Comparison of ENCODE assay signal across 18 cellular contexts in the genomic region with DNA sequence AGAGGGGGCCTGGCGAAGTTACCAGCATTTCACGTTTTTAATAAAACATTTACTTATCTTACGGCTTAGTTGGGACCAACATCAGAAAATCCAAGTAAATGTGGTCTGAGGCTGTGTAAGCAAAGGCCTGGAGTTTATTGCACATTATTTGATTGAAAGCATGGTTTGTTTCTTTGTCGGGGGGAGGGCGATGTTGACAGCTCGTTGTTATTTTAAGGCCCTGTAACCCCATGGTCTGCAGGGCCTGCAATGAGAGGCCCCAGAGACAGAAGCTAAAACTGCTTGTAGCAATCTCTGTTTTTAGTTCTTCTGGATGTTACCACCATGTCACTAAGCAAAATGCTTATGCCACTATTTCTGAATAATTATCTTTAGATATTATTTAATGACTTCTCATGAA.
DNase-seq lines count a peak whose midpoint lies in the region; ATAC-seq, FAIRE-seq and TF ChIP-seq lines count a peak whose summit lies in the region.
"Had no signal": no experiment of that assay in that cellular context is flagged by ENCODE, and none has a peak within 500 bp of the region (broad histone marks: within the 10 kb centered on the region; RNA-seq: fewer than 3 reads in every experiment).

No MANE protein-coding gene starts in this region.

- no peaks in the 10 kb centered on the region for H3K9me3 ChIP-seq in right cardiac atrium (ENCODE audit: control insufficient read depth, low read length)
- H3K9me3 ChIP-seq in endothelial cell of umbilical vein (replicated peaks; ENCODE audit: control insufficient read depth, insufficient read depth, low read length): no peaks in the 10 kb centered on the region
- H3K9me3 ChIP-seq in smooth muscle cell (replicated peaks; ENCODE audit: low read depth): no peaks in the 10 kb centered on the region

- no peaks in the 10 kb centered on the region for H3K4me1 ChIP-seq in right cardiac atrium (ENCODE audit: control insufficient read depth, insufficient read depth, low read length)
- H3K4me1 ChIP-seq in endothelial cell of umbilical vein (ENCODE audit: control insufficient read depth, extremely low read depth, insufficient read depth, low read length): no peaks in the 10 kb centered on the region
- peaks cover 17% of the 10 kb centered on the region for H3K4me1 ChIP-seq in smooth muscle cell (ENCODE audit: low read depth)

- peaks cover 7% of the 10 kb centered on the region for H3F3A ChIP-seq in smooth muscle cell (ENCODE audit: low read depth)

- intact Hi-C loops in Right ventricle myocardium superior (cut with DNase I) (no loop called here), right cardiac atrium (cut with DNase I) (no loop called here), endothelial cell of umbilical vein (cut with micrococcal nuclease) (no loop called here)

- no peak overlapping the region for H3K27ac ChIP-seq in right cardiac atrium (ENCODE audit: low read length)
- H3K27ac ChIP-seq in endothelial cell of umbilical vein (ENCODE audit: insufficient read depth, low read depth, low read length): no peak overlapping the region
- peak overlapping the region; percentile 68 for H3K27ac ChIP-seq in smooth muscle cell (ENCODE audit: low read depth)

- DNase-seq in Right ventricle myocardium superior: no peak
- DNase-seq in right cardiac atrium: no peak
- no peak for DNase-seq in endothelial cell of umbilical vein (ENCODE audit: low read depth, low spot score)
- no peak for DNase-seq in smooth muscle cell (lab: John Stamatoyannopoulos, UW; ENCODE audit: unreplicated experiment)
- DNase-seq in putamen (ENCODE audit: low spot score): no peak
- DNase-seq in NCI-H2081 (lab: John Stamatoyannopoulos, UW): no peak
- DNase-seq: 8988T; CD4-positive, alpha-beta memory T cell; Kasumi-1; NCI-H1417; NCI-H187 treated with DMSO at 0.1 percent for 48 hours; NCI-H2171; NCI-H446; NK-92 treated with Interleukin-12 subunit alpha and Interleukin-12 subunit beta, amount 100 ng/mL, for 24 hours; RPMI8226 had no signal

- BruUV-seq in endothelial cell of umbilical vein (replicated peaks; lab: Mats Ljungman, UMichigan): no TSS peak

- H2AFZ ChIP-seq in endothelial cell of umbilical vein (ENCODE audit: low read depth, low read length) (no peak overlapping the region), smooth muscle cell (ENCODE audit: low read depth) (no peak overlapping the region)

- H3K27me3 Mint-ChIP-seq in nephron (ENCODE audit: low read depth): no peaks in the 10 kb centered on the region

- peak; percentile 59 for ATAC-seq in Right ventricle myocardium superior (ENCODE audit: poor library complexity)
- ATAC-seq in right cardiac atrium: no peak
- no peak for ATAC-seq in HG03354 (IDR thresholded peaks at IDR 0.05; ENCODE audit: poor library complexity, severe bottlenecking, unreplicated experiment)

- H3K4me3 ChIP-seq in right cardiac atrium (ENCODE audit: low read length): no peak overlapping the region
- H3K4me3 ChIP-seq in endothelial cell of umbilical vein (replicated peaks in 1 of 3; ENCODE audit: insufficient read depth in 1 of 3, low read depth in 1 of 3, low read length in 3 of 3): no peak overlapping the region
- no peak overlapping the region for H3K4me3 ChIP-seq in smooth muscle cell

- H3K27ac Mint-ChIP-seq in nephron: peak overlapping the region in 2 of 3 experiments; percentile 49 to 50
- H3K27ac Mint-ChIP-seq: CD4-positive, alpha-beta memory T cell had no signal

- no peak for FAIRE-seq in endothelial cell of umbilical vein (lab: Jason Lieb, UNC)
- FAIRE-seq: GM19239 had no signal

- no peaks in the 10 kb centered on the region for H3K9me3 Mint-ChIP-seq in nephron

- dilution Hi-C loops in endothelial cell of umbilical vein (cut with MboI; ENCODE audit: extremely low pct_ligation_motif_present, low sequenced_read_pairs): no loop called here

- TF ChIP-seq CTCF in endothelial cell of umbilical vein (IDR thresholded peaks at IDR 0.05; ENCODE audit: extremely low read depth in 1 of 2, insufficient read depth in 1 of 2, low read depth in 1 of 2, low read length in 2 of 2) (no peak), nephron (IDR thresholded peaks at IDR 0.05; ENCODE audit: unreplicated experiment in 3 of 3) (no peak), smooth muscle cell (IDR thresholded peaks at IDR 0.05; ENCODE audit: borderline replicate concordance, insufficient read depth, poor library complexity, severe bottlenecking) (no peak)

- H3K4me1 Mint-ChIP-seq in nephron: peaks cover 12% of the 10 kb centered on the region

- TF ChIP-seq POLR2A in endothelial cell of umbilical vein (IDR thresholded peaks at IDR 0.05; ENCODE audit: low read depth, low read length): peak; percentile 28

- H3K9ac ChIP-seq in endothelial cell of umbilical vein (replicated peaks; ENCODE audit: extremely low read depth, insufficient read depth, low read length): no peak overlapping the region
- H3K9ac ChIP-seq in smooth muscle cell (ENCODE audit: low read depth): no peak overlapping the region

- CTCF ChIA-PET in endothelial cell of umbilical vein (lab: Charles Lee): interaction anchor here (1.0 to 5.0 kb wide), 4 partner anchors 12 to 90 kb away, joined by 3 to 24 read pairs (median 4); a partner anchor contains a TSS

- no peaks in the 10 kb centered on the region for H3K27me3 ChIP-seq in right cardiac atrium (ENCODE audit: control insufficient read depth, insufficient read depth)
- H3K27me3 ChIP-seq in endothelial cell of umbilical vein (ENCODE audit: control insufficient read depth in 2 of 2, insufficient read depth in 2 of 2, low read length in 2 of 2): no peaks in the 10 kb centered on the region
- no peaks in the 10 kb centered on the region for H3K27me3 ChIP-seq in smooth muscle cell (ENCODE audit: low read depth)

- H3K4me3 Mint-ChIP-seq in nephron: no peak overlapping the region
- H3K4me3 Mint-ChIP-seq: CD4-positive, alpha-beta memory T cell had no signal

- H4K20me1 ChIP-seq in endothelial cell of umbilical vein (replicated peaks; ENCODE audit: control insufficient read depth, extremely low read depth, insufficient read depth, low read length) (no peaks in the 10 kb centered on the region), smooth muscle cell (ENCODE audit: low read depth) (no peaks in the 10 kb centered on the region)

- POLR2A ChIA-PET in endothelial cell of umbilical vein (lab: Charles Lee): no interaction called here

- no peaks in the 10 kb centered on the region for H3K9me1 ChIP-seq in endothelial cell of umbilical vein (replicated peaks; ENCODE audit: control insufficient read depth, extremely low read depth, insufficient read depth, low read length)

- H3K36me3 ChIP-seq in endothelial cell of umbilical vein (ENCODE audit: control insufficient read depth in 2 of 2, extremely low read depth in 1 of 2, insufficient read depth in 2 of 2, low read length in 2 of 2): peaks cover 16 to 25% of the 10 kb centered on the region in 2 experiments
- H3K36me3 ChIP-seq in smooth muscle cell (ENCODE audit: low read depth): peaks cover 15% of the 10 kb centered on the region

- H3K4me2 ChIP-seq in endothelial cell of umbilical vein (ENCODE audit: insufficient read depth, low read length) (no peak overlapping the region), smooth muscle cell (peak overlapping the region; percentile 35)

- no peaks in the 10 kb centered on the region for H3K79me2 ChIP-seq in endothelial cell of umbilical vein (ENCODE audit: control insufficient read depth, insufficient read depth, low read length)
- no peaks in the 10 kb centered on the region for H3K79me2 ChIP-seq in smooth muscle cell (ENCODE audit: low read depth)

- 53% methylated on average over 6 of the region's 6 CpGs for WGBS in right cardiac atrium
- 35% methylated on average over 6 of the region's 6 CpGs for WGBS in smooth muscle cell (ENCODE audit: low lambda C conversion rate)

- peaks cover 17% of the 10 kb centered on the region for H3K36me3 Mint-ChIP-seq in nephron (ENCODE audit: low read depth)
- H3K36me3 Mint-ChIP-seq: CD4-positive, alpha-beta memory T cell had no signal

TF ChIP-seq in endothelial cell of umbilical vein, 7 proteins besides CTCF, POLR2A, EP300 and RAD21:
- TF ChIP-seq, protein P1, sequence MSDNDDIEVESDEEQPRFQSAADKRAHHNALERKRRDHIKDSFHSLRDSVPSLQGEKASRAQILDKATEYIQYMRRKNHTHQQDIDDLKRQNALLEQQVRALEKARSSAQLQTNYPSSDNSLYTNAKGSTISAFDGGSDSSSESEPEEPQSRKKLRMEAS (IDR thresholded peaks at IDR 0.05; ENCODE audit: insufficient read depth, insufficient read length): no peak
- TF ChIP-seq POLR2AphosphoS5 (IDR thresholded peaks at IDR 0.05; ENCODE audit: insufficient read depth, low read depth, low read length): no peak
